31 cellular contexts compared by ENCODE assay signal in genomic region chr2:98367721-98368120, GRCh38. TPM values are rescaled to one million over a fixed set of nuclear protein-coding genes. Genes with fewer than 3 reads are reported as not detected.
"Had no signal": no experiment of that assay in that cellular context is flagged by ENCODE, and none has a peak within 500 bp of the region (broad histone marks: within the 10 kb centered on the region; RNA-seq: fewer than 3 reads in every experiment).

No MANE protein-coding gene starts in this region.

- H3K36me3 ChIP-seq: adrenal gland, colonic mucosa, esophagus squamous epithelium, heart left ventricle had no signal

- H3K9me3 ChIP-seq: adrenal gland, colonic mucosa had no signal

- H3K4me1 Mint-ChIP-seq: activated CD4-positive, alpha-beta memory T cell treated with anti-CD3 and anti-CD28 coated beads, Interleukin-2, amount 10 ng/mL, durations not matched to agents 7 days and 5 days; activated CD4-positive, alpha-beta T cell treated with anti-CD3 and anti-CD28 coated beads, Interleukin-2, amount 10 ng/mL, durations not matched to agents 7 days and 5 days; activated naive CD4-positive, alpha-beta T cell treated with anti-CD3 and anti-CD28 coated beads, Interleukin-2, amount 10 ng/mL, durations not matched to agents 7 days and 5 days; activated naive CD8-positive, alpha-beta T cell treated with anti-CD3 and anti-CD28 coated beads, Interleukin-2, amount 50 U/mL, for 24 hours had no signal

- H3K9me3 Mint-ChIP-seq: activated T-cell treated with anti-CD3 and anti-CD28 coated beads, Interleukin-2, amount 50 U/mL, for 24 hours; activated T-cell treated with anti-CD3 and anti-CD28 coated beads, Interleukin-2, amount 50 U/mL, for 72 hours had no signal

- H3K27ac Mint-ChIP-seq: activated CD4-positive, alpha-beta memory T cell treated with anti-CD3 and anti-CD28 coated beads, Interleukin-2, amount 10 ng/mL, durations not matched to agents 7 days and 5 days; activated CD4-positive, alpha-beta T cell treated with anti-CD3 and anti-CD28 coated beads, Interleukin-2, amount 10 ng/mL, durations not matched to agents 7 days and 5 days; activated naive CD4-positive, alpha-beta T cell treated with anti-CD3 and anti-CD28 coated beads, Interleukin-2, amount 10 ng/mL, durations not matched to agents 7 days and 5 days; activated naive CD8-positive, alpha-beta T cell treated with anti-CD3 and anti-CD28 coated beads, Interleukin-2, amount 50 U/mL, for 24 hours; activated T-cell treated with anti-CD3 and anti-CD28 coated beads, Interleukin-2, amount 50 U/mL, for 24 hours; activated T-cell treated with anti-CD3 and anti-CD28 coated beads, Interleukin-2, amount 50 U/mL, for 72 hours had no signal

- DNase-seq: activated CD4-positive, alpha-beta memory T cell treated with anti-CD3 and anti-CD28 coated beads, Interleukin-2, amount 10 ng/mL, durations not matched to agents 7 days and 5 days; activated CD4-positive, alpha-beta T cell treated with anti-CD3 and anti-CD28 coated beads for 1 hour; activated CD4-positive, alpha-beta T cell treated with anti-CD3 and anti-CD28 coated beads for 4 hours; activated CD4-positive, alpha-beta T cell treated with anti-CD3 and anti-CD28 coated beads, Interleukin-2, amount 10 ng/mL, durations not matched to agents 7 days and 5 days; activated CD4-positive, alpha-beta T cell treated with anti-CD3 and anti-CD28 coated beads, Interleukin-2, amount 50 U/mL, for 4 hours; activated CD8-positive, alpha-beta memory T cell treated with anti-CD3 and anti-CD28 coated beads, Interleukin-2, amount 50 U/mL, for 48 hours; activated gamma-delta T cell; activated naive CD4-positive, alpha-beta T cell; activated naive CD4-positive, alpha-beta T cell treated with anti-CD3 and anti-CD28 coated beads, Interleukin-2, amount 10 ng/mL, durations not matched to agents 7 days and 5 days; activated naive CD8-positive, alpha-beta T cell treated with anti-CD3 and anti-CD28 coated beads, Interleukin-2, amount 50 U/mL, for 24 hours; activated T-cell treated with anti-CD3 and anti-CD28 coated beads for 4 hours; activated T-cell treated with anti-CD3 and anti-CD28 coated beads, Interleukin-2, amount 50 U/mL, for 24 hours; activated T-cell treated with anti-CD3 and anti-CD28 coated beads, Interleukin-2, amount 50 U/mL, for 72 hours; adrenal gland; amygdala; aorta; body of pancreas; central memory CD4-positive, alpha-beta T cell; cerebellar nuclear complex; colonic mucosa; effector CD8-positive, alpha-beta T cell; erythroblast; esophagus squamous epithelium; foreskin melanocyte; heart left ventricle; T-helper 2 cell had no signal

- H3K4me3 ChIP-seq: adrenal gland, body of pancreas, colonic mucosa, esophagus squamous epithelium, heart left ventricle had no signal

- ATAC-seq: activated naive CD4-positive, alpha-beta T cell treated with anti-CD3 and anti-CD28 coated beads, Interleukin-2, amount 50 U/mL, for 72 hours; activated naive CD8-positive, alpha-beta T cell treated with anti-CD3 and anti-CD28 coated beads, Interleukin-2, amount 50 U/mL, for 24 hours; activated T-cell treated with anti-CD3 and anti-CD28 coated beads, Interleukin-2, amount 50 U/mL, for 72 hours; body of pancreas; heart left ventricle had no signal

- H3K4me1 ChIP-seq: adrenal gland, body of pancreas, colonic mucosa, esophagus squamous epithelium, heart left ventricle had no signal

- H3K36me3 Mint-ChIP-seq: activated naive CD4-positive, alpha-beta T cell treated with anti-CD3 and anti-CD28 coated beads, Interleukin-2, amount 10 ng/mL, durations not matched to agents 7 days and 5 days had no signal

- FAIRE-seq: endometrium had no signal

- H3K4me3 Mint-ChIP-seq: activated CD4-positive, alpha-beta memory T cell treated with anti-CD3 and anti-CD28 coated beads, Interleukin-2, amount 10 ng/mL, durations not matched to agents 7 days and 5 days; activated CD4-positive, alpha-beta T cell treated with anti-CD3 and anti-CD28 coated beads, Interleukin-2, amount 10 ng/mL, durations not matched to agents 7 days and 5 days; activated naive CD4-positive, alpha-beta T cell treated with anti-CD3 and anti-CD28 coated beads, Interleukin-2, amount 10 ng/mL, durations not matched to agents 7 days and 5 days; activated naive CD8-positive, alpha-beta T cell treated with anti-CD3 and anti-CD28 coated beads, Interleukin-2, amount 50 U/mL, for 24 hours; activated T-cell treated with anti-CD3 and anti-CD28 coated beads, Interleukin-2, amount 50 U/mL, for 24 hours; activated T-cell treated with anti-CD3 and anti-CD28 coated beads, Interleukin-2, amount 50 U/mL, for 72 hours had no signal

- H3K27me3 ChIP-seq: adrenal gland, body of pancreas, colonic mucosa had no signal

- H3K27ac ChIP-seq: adrenal gland, body of pancreas, colonic mucosa, heart left ventricle had no signal

RNA-seq across cellular contexts. Expression of gene CNGA3, which starts 21.5 kb away (rescaled TPM):
- total RNA-seq: activated CD4-positive, alpha-beta memory T cell treated with anti-CD3 and anti-CD28 coated beads, Interleukin-2, amount 10 ng/mL, durations not matched to agents 7 days and 5 days; activated CD4-positive, alpha-beta T cell treated with anti-CD3 and anti-CD28 coated beads, Interleukin-2, amount 10 ng/mL, durations not matched to agents 7 days and 5 days; activated naive CD4-positive, alpha-beta T cell treated with anti-CD3 and anti-CD28 coated beads, Interleukin-2, amount 50 U/mL, for 72 hours; activated T-cell treated with anti-CD3 and anti-CD28 coated beads, Interleukin-2, amount 50 U/mL, for 72 hours; aorta; dermis microvascular lymphatic vessel endothelial cell; fibroblast of villous mesenchyme; T-helper 1 cell treated with Interleukin-12 subunit alpha and Interleukin-12 subunit beta and Interleukin-4 antibody, amounts not matched to agents 30 ng/mL and 1 ng/mL, for 36 hours had no signal
